8 cellular contexts compared by ENCODE assay signal in genomic region chr17:32445075-32445427, GRCh38. TPM values are rescaled to one million over a fixed set of nuclear protein-coding genes. Genes with fewer than 3 reads are reported as not detected.
DNase-seq lines count a peak whose midpoint lies in the region; ATAC-seq, FAIRE-seq and TF ChIP-seq lines count a peak whose summit lies in the region.

No MANE protein-coding gene starts in this region.

- TF ChIP-seq POLR2A in HCT116 (IDR thresholded peaks at IDR 0.05; ENCODE audit: borderline replicate concordance, extremely low read depth, insufficient read depth, insufficient read length) = no peak

- H3K4me3 ChIP-seq in HCT116 (replicated peaks in 1 of 2; ENCODE audit: low read depth in 1 of 2, low read length in 2 of 2) (peak overlapping the region; percentile 58 to 96), Panc1 (ENCODE audit: low read depth in 2 of 2, low read length in 2 of 2) (peak overlapping the region; percentile 64 to 99), astrocyte (ENCODE audit: insufficient read depth, low read depth, low read length) (peak overlapping the region; percentile 96), iPS-18c (ENCODE audit: insufficient read depth, low read depth, low read length) (peak overlapping the region; percentile 92), small intestine (ENCODE audit: low read depth in 1 of 2, low read length in 2 of 2) (peak overlapping the region; percentile 85 to 99)

- CTCF ChIA-PET in Calu3 (lab: Charles Lee) (interaction anchor here (0.6 to 3.5 kb wide), 4 partner anchors 15 to 53 kb away, joined by 3 to 22 read pairs (median 4); partner anchors contain the start of gene CDK5R1), HCT116 (lab: Charles Lee) (interaction anchor here (1.3 to 3.9 kb wide), 2 partner anchors 17 to 192 kb away, joined by 4 to 30 read pairs; no protein-coding TSS in a partner anchor), Panc1 (lab: Charles Lee) (no interaction called here)

- H3K27me3 Mint-ChIP-seq in Calu3 (ENCODE audit: unreplicated experiment) = no peaks in the 10 kb centered on the region
- peaks cover 8% of the 10 kb centered on the region for H3K27me3 Mint-ChIP-seq in astrocyte (ENCODE audit: low read depth, unreplicated experiment)

- H3K4me1 Mint-ChIP-seq in Calu3 (ENCODE audit: low read depth, unreplicated experiment) (peaks cover 20% of the 10 kb centered on the region), astrocyte (ENCODE audit: low read depth, unreplicated experiment) (peaks cover 14% of the 10 kb centered on the region)

- H3K36me3 ChIP-seq in HCT116 (ENCODE audit: control insufficient read depth in 1 of 2, insufficient read depth in 2 of 2, low read length in 2 of 2) = peaks cover 24 to 31% of the 10 kb centered on the region in 2 experiments; a peak in 3 of 4 replicates
- H3K36me3 ChIP-seq in Panc1 (ENCODE audit: control insufficient read depth, insufficient read depth, low read length) = peaks cover 31% of the 10 kb centered on the region
- H3K36me3 ChIP-seq in astrocyte (ENCODE audit: insufficient read depth, low read length) = peaks cover 18% of the 10 kb centered on the region
- H3K36me3 ChIP-seq in small intestine (ENCODE audit: control insufficient read depth in 2 of 2, insufficient read depth in 2 of 2, low read length in 2 of 2) = peaks cover 0 to 2% of the 10 kb centered on the region in 2 donors

- intact Hi-C loops in Calu3 (cut with micrococcal nuclease; ENCODE audit: unreplicated experiment) (no loop called here), HCT116 (cut with micrococcal nuclease) (no loop called here), Panc1 (cut with micrococcal nuclease; ENCODE audit: unreplicated experiment) (no loop called here)

- H3K9ac ChIP-seq in HCT116 (ENCODE audit: low read length) = peak overlapping the region; percentile 93
- H3K9ac ChIP-seq in astrocyte (ENCODE audit: low read length) = peak overlapping the region; percentile 99

- TF ChIP-seq RAD21 in HCT116 (IDR thresholded peaks at IDR 0.05; ENCODE audit: low read depth) = no peak

- WGBS in small intestine, 3 donors = 0 to 1% (median 0%) methylated on average over 15 of the region's 15 CpGs

- peak overlapping the region; percentile 89 for H3K4me2 ChIP-seq in HCT116 (ENCODE audit: low read length)
- peak overlapping the region; percentile 89 for H3K4me2 ChIP-seq in astrocyte (ENCODE audit: low read length)

- in situ Hi-C loops in Panc1 (cut with HindIII; ENCODE audit: low pct_unique_long_range_greater_than_20kb, low sequenced_read_pairs) = no loop called here

- no peak overlapping the region for H2AFZ ChIP-seq in HCT116 (ENCODE audit: low read depth, low read length, poor library complexity, severe bottlenecking)
- H2AFZ ChIP-seq in astrocyte (ENCODE audit: low read depth, low read length) = peak overlapping the region; percentile 62

- H3K27me3 ChIP-seq in HCT116 (ENCODE audit: insufficient read depth, low read length) = no peaks in the 10 kb centered on the region
- no peaks in the 10 kb centered on the region for H3K27me3 ChIP-seq in Panc1 (ENCODE audit: control insufficient read depth, insufficient read depth, low read length)
- H3K27me3 ChIP-seq in astrocyte (ENCODE audit: insufficient read depth, low read length) = no peaks in the 10 kb centered on the region
- H3K27me3 ChIP-seq in small intestine (ENCODE audit: control insufficient read depth in 2 of 2, insufficient read depth in 2 of 2, low read length in 2 of 2) = no peaks in the 10 kb centered on the region

- H3K27ac ChIP-seq in HCT116 (ENCODE audit: low read depth, low read length) (peak overlapping the region; percentile 88), Panc1 (ENCODE audit: low read length) (peak overlapping the region; percentile 92), astrocyte (ENCODE audit: low read depth, low read length) (peak overlapping the region; percentile 96), small intestine (ENCODE audit: low read depth in 1 of 2, low read length in 1 of 2) (peak overlapping the region in 1 of 2 donors; percentile 87)

- ATAC-seq in HCT116 (peak; percentile 28), Panc1 (peak; percentile 61), GM19397 (IDR thresholded peaks at IDR 0.05; ENCODE audit: unreplicated experiment) (no peak)

- peak overlapping the region; percentile 48 for H3K27ac Mint-ChIP-seq in Calu3 (ENCODE audit: unreplicated experiment)
- H3K27ac Mint-ChIP-seq in astrocyte (ENCODE audit: unreplicated experiment) = peak overlapping the region; percentile 70

- RAD21 ChIA-PET in HCT116 (lab: Charles Lee; ENCODE audit: low non-redundant PET in 1 of 2, low total read pairs in 2 of 2, uncharacterized antibody in 2 of 2, unreplicated experiment in 2 of 2) = no interaction called here

- H3K4me3 Mint-ChIP-seq in Calu3 (ENCODE audit: low read depth, unreplicated experiment) (peak overlapping the region; percentile 89), astrocyte (ENCODE audit: unreplicated experiment) (peak overlapping the region; percentile 88)

- peaks cover 11 to 22% of the 10 kb centered on the region in 2 experiments; a peak in 3 of 4 replicates for H3K4me1 ChIP-seq in HCT116 (ENCODE audit: control insufficient read depth in 1 of 2, insufficient read depth in 2 of 2, low read length in 2 of 2)
- H3K4me1 ChIP-seq in Panc1 (ENCODE audit: control insufficient read depth, insufficient read depth, low read length) = peaks cover 13% of the 10 kb centered on the region
- peaks cover 11% of the 10 kb centered on the region for H3K4me1 ChIP-seq in astrocyte (ENCODE audit: insufficient read depth, low read length)
- H3K4me1 ChIP-seq in small intestine (ENCODE audit: control insufficient read depth in 2 of 2, insufficient read depth in 1 of 2, low read depth in 1 of 2, low read length in 1 of 2) = peaks cover 2 to 6% of the 10 kb centered on the region in 2 donors

- H3K9me3 Mint-ChIP-seq in Calu3 (ENCODE audit: low read depth, unreplicated experiment) (no peaks in the 10 kb centered on the region), astrocyte (ENCODE audit: unreplicated experiment) (no peaks in the 10 kb centered on the region)

- TF ChIP-seq CTCF in Calu3 (IDR thresholded peaks at IDR 0.05; ENCODE audit: unreplicated experiment) (no peak), HCT116 (IDR thresholded peaks at IDR 0.05 in 2 of 3, conservative IDR thresholded peaks at IDR 0.05 in 1 of 3; ENCODE audit: borderline replicate concordance in 1 of 3, insufficient read depth in 1 of 3, low read depth in 2 of 3, low read length in 2 of 3) (no peak), Panc1 (IDR thresholded peaks at IDR 0.05) (no peak), astrocyte (IDR thresholded peaks at IDR 0.05; ENCODE audit: insufficient read depth, low read depth, low read length) (no peak)

- H3K9me2 ChIP-seq in HCT116 (ENCODE audit: insufficient read depth) = no peaks in the 10 kb centered on the region

- no peaks in the 10 kb centered on the region for H3K9me3 ChIP-seq in HCT116 (ENCODE audit: control insufficient read depth in 1 of 2, insufficient read depth in 1 of 2, low read depth in 1 of 2, low read length in 2 of 2)
- H3K9me3 ChIP-seq in Panc1 (ENCODE audit: control insufficient read depth, insufficient read depth, low read depth, low read length) = no peaks in the 10 kb centered on the region
- H3K9me3 ChIP-seq in astrocyte (ENCODE audit: insufficient read depth, low read depth, low read length) = no peaks in the 10 kb centered on the region
- H3K9me3 ChIP-seq in iPS-18c (ENCODE audit: control insufficient read depth, insufficient read depth, low read length) = no peaks in the 10 kb centered on the region
- no peaks in the 10 kb centered on the region for H3K9me3 ChIP-seq in small intestine (ENCODE audit: control insufficient read depth, low read depth)

- DNase-seq in Calu3 (peak; percentile 44), HCT116 (ENCODE audit: low read depth, low spot score) (no peak), Panc1 (ENCODE audit: low read depth, low spot score) (no peak), astrocyte (ENCODE audit: low read depth) (peak; percentile 70), small intestine (peak; percentile 57), OCI-M2 (lab: John Stamatoyannopoulos, UW; ENCODE audit: unreplicated experiment) (no peak)

- peaks cover 59% of the 10 kb centered on the region for H3K36me3 Mint-ChIP-seq in Calu3 (ENCODE audit: insufficient read depth, unreplicated experiment)
- peaks cover 7% of the 10 kb centered on the region for H3K36me3 Mint-ChIP-seq in astrocyte (ENCODE audit: low read depth, unreplicated experiment)

- FAIRE-seq in astrocyte (lab: Jason Lieb, UNC) = no peak
- FAIRE-seq in small intestine (lab: Jason Lieb, UNC) = no peak

- BruUV-seq in Calu3 (replicated peaks; lab: Mats Ljungman, UMichigan) = no TSS peak
- BruUV-seq in HCT116 (replicated peaks; lab: Mats Ljungman, UMichigan) = no TSS peak
- BruUV-seq in Panc1 (replicated peaks; lab: Mats Ljungman, UMichigan) = no TSS peak

- H3K79me2 ChIP-seq in HCT116 (ENCODE audit: insufficient read depth, low read length) (peaks cover 57% of the 10 kb centered on the region), astrocyte (ENCODE audit: insufficient read depth, low read length) (peaks cover 58% of the 10 kb centered on the region)

- H4K20me1 ChIP-seq in HCT116 (ENCODE audit: insufficient read depth) (peaks cover 9% of the 10 kb centered on the region; the same call in 1 of the 2 replicates), astrocyte (ENCODE audit: insufficient read depth, low read length) (peaks cover 50% of the 10 kb centered on the region)

- POLR2A ChIA-PET in HCT116 (lab: Charles Lee) = no interaction called here
- POLR2A ChIA-PET in Panc1 (lab: Charles Lee) = interaction anchor here (0.6 kb wide), 1 partner anchor 12 kb away, joined by 4 read pairs; no protein-coding TSS in a partner anchor

TF ChIP-seq in HCT116, 20 proteins besides CTCF, POLR2A, EP300 and RAD21 (continues in another document):
- TF ChIP-seq POLR2AphosphoS5 (IDR thresholded peaks at IDR 0.05; ENCODE audit: low read depth, low read length) = no peak

RNA-seq across cellular contexts. Expression of gene PSMD11, which starts 0.7 kb away (rescaled TPM):
- total RNA-seq in Calu3 (2022) (152 and 167 TPM in 2 replicates), HCT116 (2021; ENCODE audit: unreplicated experiment) (143 TPM), Panc1 (2021; ENCODE audit: unreplicated experiment) (212 TPM), astrocyte (118 and 129 TPM in 2 replicates)
- polyA plus RNA-seq in HCT116 (2012) = 72.3 and 77.2 TPM in 2 replicates
- polyA plus RNA-seq in Panc1 (2012; ENCODE audit: insufficient read length) = 86.3 TPM
- 10 to 100 TPM; 39.4 to 46.0 (median 42.0) TPM for polyA plus RNA-seq in small intestine

RNA-seq across cellular contexts. Expression of gene CDK5R1, which starts 41.7 kb away (rescaled TPM):
- total RNA-seq in Calu3 (2022) (4.0 and 4.3 TPM in 2 replicates), HCT116 (2021; ENCODE audit: unreplicated experiment) (5.4 TPM), Panc1 (2021; ENCODE audit: unreplicated experiment) (7.9 TPM), astrocyte (7.2 and 7.6 TPM in 2 replicates)
- 2.6 and 2.8 TPM in 2 replicates for polyA plus RNA-seq in HCT116 (2012)
- 6.8 TPM for polyA plus RNA-seq in Panc1 (2012; ENCODE audit: insufficient read length)
- polyA plus RNA-seq in small intestine = 1 to 10 TPM in 1 of 3 donors, under 1 TPM in 2; 0.54 to 1.6 (median 0.67) TPM

Comparison
In these comparisons a context has a peak if more than half of its experiments do, and no peak if none do; other contexts are left out.
1. DNase-seq: peak in Calu3 (single experiment), astrocyte (single experiment) and small intestine (single experiment); none in HCT116 (single experiment), Panc1 (single experiment) and OCI-M2 (single experiment).
2. Peak in every context shown above with its lines, with median percentiles within 50 percentile points of each other: H3K4me3 ChIP-seq.